Comparison of ENCODE assay signal across 10 cellular contexts in the genomic region with DNA sequence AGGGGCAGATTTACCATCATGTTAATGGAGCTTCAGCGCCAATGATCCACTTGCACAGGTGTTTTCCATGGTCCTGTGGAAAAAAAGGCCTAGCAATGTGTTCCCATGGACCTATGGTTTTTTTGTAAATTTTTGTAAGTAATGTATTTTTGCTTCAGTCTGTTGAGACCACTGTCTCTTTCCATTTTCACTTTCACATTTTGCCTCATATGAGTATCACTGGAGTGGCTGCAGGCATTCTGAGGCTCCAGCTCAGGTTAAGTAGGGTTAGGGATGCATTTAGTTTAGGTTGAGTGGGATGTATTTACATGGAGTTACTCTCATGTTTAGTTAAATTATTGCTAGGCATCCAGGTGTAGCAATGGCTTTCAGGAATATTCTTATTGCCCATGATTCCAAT. TPM values are rescaled to one million over a fixed set of nuclear protein-coding genes. Genes with fewer than 3 reads are reported as not detected.
A peak's percentile ranks its signal among the peaks of the same experiment; 100 is the strongest.
DNase-seq lines count a peak whose midpoint lies in the region; ATAC-seq and TF ChIP-seq lines count a peak whose summit lies in the region.
"Had no signal": no experiment of that assay in that cellular context is flagged by ENCODE, and none has a peak within 500 bp of the region (broad histone marks: within the 10 kb centered on the region; RNA-seq: fewer than 3 reads in every experiment).

No MANE protein-coding gene starts in this region.

- peak overlapping the region; percentile 73 for H3K4me3 Mint-ChIP-seq in activated T-helper 2 cell treated with anti-CD3 and anti-CD28 coated beads, Interferon-gamma antibody, Interleukin-2, Interleukin-4, amounts not matched to agents 10 μg/mL and 5 μg/mL and 100 μg/mL, durations not matched to agents 14 hours and 24 hours and 36 hours (ENCODE audit: low read depth)
- H3K4me3 Mint-ChIP-seq in glutamatergic neuron (ENCODE audit: unreplicated experiment), result no peak overlapping the region

- H3K27ac Mint-ChIP-seq in activated T-helper 2 cell treated with anti-CD3 and anti-CD28 coated beads, Interferon-gamma antibody, Interleukin-2, Interleukin-4, amounts not matched to agents 10 μg/mL and 5 μg/mL and 100 μg/mL, durations not matched to agents 14 hours and 24 hours and 36 hours, result peak overlapping the region; percentile 84
- H3K27ac Mint-ChIP-seq in glutamatergic neuron (ENCODE audit: unreplicated experiment), result no peak overlapping the region

- no peak overlapping the region for H3K27ac ChIP-seq in coronary artery

- DNase-seq in GM06990 (ENCODE audit: extremely low read depth, insufficient read length) (no peak), dedifferentiated amniotic fluid mesenchymal stem cell (ENCODE audit: extremely low spot score) (no peak), coronary artery (ENCODE audit: low spot score) (no peak), glutamatergic neuron (no peak)
- no peak for DNase-seq in activated T-helper 2 cell treated with anti-CD3 and anti-CD28 coated beads, Interferon-gamma antibody, Interleukin-2, Interleukin-4, amounts not matched to agents 10 μg/mL and 5 μg/mL and 100 μg/mL, durations not matched to agents 14 hours and 24 hours and 36 hours (ENCODE audit: low spot score)
- DNase-seq in activated CD8-positive, alpha-beta memory T cell treated with anti-CD3 and anti-CD28 coated beads, Interleukin-2, amount 50 U/mL, for 4 hours, result no peak
- DNase-seq: Calu3 had no signal

- H3K27me3 ChIP-seq in GM06990 (replicated peaks; ENCODE audit: control insufficient read depth, insufficient read depth, low read length), result no peaks in the 10 kb centered on the region

- TF ChIP-seq CTCF in GM06990 (IDR thresholded peaks at IDR 0.05; ENCODE audit: insufficient read depth, low read length, poor library complexity, severe bottlenecking) (no peak), coronary artery (IDR thresholded peaks at IDR 0.05) (no peak), glutamatergic neuron (IDR thresholded peaks at IDR 0.05; ENCODE audit: partially characterized antibody, unreplicated experiment) (no peak)

- intact Hi-C loops in activated T-helper 2 cell treated with anti-CD3 and anti-CD28 coated beads, Interferon-gamma antibody, Interleukin-2, Interleukin-4, amounts not matched to agents 10 μg/mL and 5 μg/mL and 100 μg/mL, durations not matched to agents 14 hours and 24 hours and 36 hours (cut with micrococcal nuclease), result loop anchor here (1.0 to 10.0 kb wide), 3 partner anchors 19 to 599 kb away; a partner anchor contains a TSS

- no peaks in the 10 kb centered on the region for H3K9me3 Mint-ChIP-seq in activated T-helper 2 cell treated with anti-CD3 and anti-CD28 coated beads, Interferon-gamma antibody, Interleukin-2, Interleukin-4, amounts not matched to agents 10 μg/mL and 5 μg/mL and 100 μg/mL, durations not matched to agents 14 hours and 24 hours and 36 hours
- no peaks in the 10 kb centered on the region for H3K9me3 Mint-ChIP-seq in glutamatergic neuron (ENCODE audit: unreplicated experiment)

- H3K4me3 ChIP-seq in GM06990 (replicated peaks; ENCODE audit: low read depth, low read length), result peak overlapping the region; percentile 22; the same call in 1 of the 2 replicates
- H3K4me3 ChIP-seq in coronary artery, result no peak overlapping the region

- H3K4me1 Mint-ChIP-seq in activated T-helper 2 cell treated with anti-CD3 and anti-CD28 coated beads, Interferon-gamma antibody, Interleukin-2, Interleukin-4, amounts not matched to agents 10 μg/mL and 5 μg/mL and 100 μg/mL, durations not matched to agents 14 hours and 24 hours and 36 hours (ENCODE audit: low read depth), result peaks cover 58% of the 10 kb centered on the region
- H3K4me1 Mint-ChIP-seq in glutamatergic neuron (ENCODE audit: low read depth, unreplicated experiment), result peaks cover 19% of the 10 kb centered on the region

- H3K36me3 ChIP-seq in GM06990 (ENCODE audit: control insufficient read depth, insufficient read depth, low read length), result no peaks in the 10 kb centered on the region

- no peaks in the 10 kb centered on the region for H3K27me3 Mint-ChIP-seq in activated T-helper 2 cell treated with anti-CD3 and anti-CD28 coated beads, Interferon-gamma antibody, Interleukin-2, Interleukin-4, amounts not matched to agents 10 μg/mL and 5 μg/mL and 100 μg/mL, durations not matched to agents 14 hours and 24 hours and 36 hours (ENCODE audit: low read depth)
- H3K27me3 Mint-ChIP-seq in glutamatergic neuron (ENCODE audit: unreplicated experiment), result no peaks in the 10 kb centered on the region

- ATAC-seq in GM19455 (IDR thresholded peaks at IDR 0.05; ENCODE audit: unreplicated experiment), result peak; percentile 70
- peak; percentile 51 for ATAC-seq in HG03097 (IDR thresholded peaks at IDR 0.05; ENCODE audit: low FRiP score, unreplicated experiment)

- H3K36me3 Mint-ChIP-seq in activated T-helper 2 cell treated with anti-CD3 and anti-CD28 coated beads, Interferon-gamma antibody, Interleukin-2, Interleukin-4, amounts not matched to agents 10 μg/mL and 5 μg/mL and 100 μg/mL, durations not matched to agents 14 hours and 24 hours and 36 hours (ENCODE audit: low read depth), result no peaks in the 10 kb centered on the region
- H3K36me3 Mint-ChIP-seq in glutamatergic neuron (ENCODE audit: unreplicated experiment), result peaks cover 5% of the 10 kb centered on the region

RNA-seq across cellular contexts. Expression of a gene that starts 19.2 kb away (rescaled TPM):
- total RNA-seq in activated T-helper 2 cell treated with anti-CD3 and anti-CD28 coated beads, Interferon-gamma antibody, Interleukin-2, Interleukin-4, amounts not matched to agents 10 μg/mL and 5 μg/mL and 100 μg/mL, durations not matched to agents 14 hours and 24 hours and 36 hours, result 18.9 and 20.8 TPM in 2 replicates
- 35.5 TPM for total RNA-seq in glutamatergic neuron (ENCODE audit: unreplicated experiment)

RNA-seq across cellular contexts. Expression of a gene that starts 50.3 kb away (rescaled TPM):
- total RNA-seq in activated T-helper 2 cell treated with anti-CD3 and anti-CD28 coated beads, Interferon-gamma antibody, Interleukin-2, Interleukin-4, amounts not matched to agents 10 μg/mL and 5 μg/mL and 100 μg/mL, durations not matched to agents 14 hours and 24 hours and 36 hours, result 0.14 and 0.16 TPM in 2 replicates
- total RNA-seq in glutamatergic neuron (ENCODE audit: unreplicated experiment), result 0.78 TPM
- total RNA-seq: Calu3, glomerular endothelial cell had no signal
